ENCODE assay signal across 8 cellular contexts in genomic region chr3:16482194-16482769, GRCh38. TPM values are rescaled to one million over a fixed set of nuclear protein-coding genes. Genes with fewer than 3 reads are reported as not detected.
DNase-seq lines count a peak whose midpoint lies in the region; ATAC-seq and TF ChIP-seq lines count a peak whose summit lies in the region.

No MANE protein-coding gene starts in this region.

- peak overlapping the region; percentile 93 for H3K18ac ChIP-seq in IMR-90 (ENCODE audit: low read depth, low read length)

- peaks cover 12% of the 10 kb centered on the region; the same call in 1 of the 2 replicates for H4K20me1 ChIP-seq in IMR-90 (ENCODE audit: insufficient read depth, low read length)

- H2AK9ac ChIP-seq in IMR-90 (replicated peaks; ENCODE audit: low read depth, low read length, poor library complexity): no peak overlapping the region

- peaks cover 1% of the 10 kb centered on the region for H3K9me3 Mint-ChIP-seq in CD4-positive, alpha-beta T cell
- H3K9me3 Mint-ChIP-seq in immature natural killer cell: no peaks in the 10 kb centered on the region

- H2AFZ ChIP-seq in IMR-90 (replicated peaks; ENCODE audit: low read length, poor library complexity): no peak overlapping the region

- peak overlapping the region; percentile 81 for H3K14ac ChIP-seq in IMR-90 (replicated peaks; ENCODE audit: low read depth, low read length)

- no peaks in the 10 kb centered on the region for H3K9me3 ChIP-seq in CD4-positive, alpha-beta T cell (ENCODE audit: control insufficient read depth, low read length)
- H3K9me3 ChIP-seq in IMR-90 (ENCODE audit: control insufficient read depth, insufficient read depth, low read length): no peaks in the 10 kb centered on the region
- H3K9me3 ChIP-seq in vagina: no peaks in the 10 kb centered on the region

- H3K36me3 Mint-ChIP-seq in CD4-positive, alpha-beta T cell (ENCODE audit: low read depth): peaks cover 52% of the 10 kb centered on the region
- H3K36me3 Mint-ChIP-seq in immature natural killer cell: peaks cover 5 to 24% (median 8%) of the 10 kb centered on the region in 3 donors

- POLR2A ChIA-PET in CD4-positive, alpha-beta T cell (lab: Charles Lee): interaction anchor here (0.9 to 6.3 kb wide), 15 partner anchors 14 to 196 kb away, joined by 3 to 38 read pairs (median 6); partner anchors contain the start of gene RFTN1
- POLR2A ChIA-PET in IMR-90 (lab: Charles Lee; ENCODE audit: unreplicated experiment): no interaction called here

- TF ChIP-seq CTCF in CD4-positive, alpha-beta T cell (IDR thresholded peaks at IDR 0.05): no peak
- TF ChIP-seq CTCF in IMR-90 (conservative IDR thresholded peaks at IDR 0.05; ENCODE audit: low read depth, low read length) (no peak), vagina (IDR thresholded peaks at IDR 0.05) (no peak)

- H3K56ac ChIP-seq in IMR-90 (ENCODE audit: extremely low read depth, insufficient read depth, low read length): no peak overlapping the region

- H3K9ac ChIP-seq in IMR-90 (ENCODE audit: low read depth, low read length): no peak overlapping the region

- H3K4me1 ChIP-seq in IMR-90 (ENCODE audit: control insufficient read depth, insufficient read depth, low read length) (peaks cover 41% of the 10 kb centered on the region), vagina (peaks cover 27% of the 10 kb centered on the region)

- DNase-seq in CD4-positive, alpha-beta T cell: no peak
- DNase-seq in IMR-90 (no peak), immature natural killer cell (no peak), cerebellar nuclear complex (lab: John Stamatoyannopoulos, UW) (no peak), posterior vena cava (ENCODE audit: low spot score) (no peak), vagina (ENCODE audit: extremely low spot score in 2 of 2) (no peak)

- peak overlapping the region; percentile 39 to 64; a peak in 3 of 4 replicates for H4K8ac ChIP-seq in IMR-90 (ENCODE audit: low read depth in 2 of 2, low read length in 2 of 2)

- 100% methylated on average over 2 of the region's 5 CpGs; no CpG with 5 or more reads in 1 of the 2 experiments for WGBS in IMR-90 (ENCODE audit: extremely low coverage in 2 of 2, insufficient read length in 1 of 2), 2 experiments

- intact Hi-C loops in CD4-positive, alpha-beta T cell (cut with DNase I, micrococcal nuclease): loop anchor here in 1 of 2 experiments (5.0 kb wide), 1 partner anchor 105 kb away; no protein-coding TSS in a partner anchor
- intact Hi-C loops in IMR-90 (cut with micrococcal nuclease): loop anchor here (5.0 kb wide), 1 partner anchor 35 kb away; no protein-coding TSS in a partner anchor
- intact Hi-C loops in posterior vena cava (cut with DNase I): no loop called here
- intact Hi-C loops in vagina (cut with DNase I): no loop called here

- H3K27me3 ChIP-seq in CD4-positive, alpha-beta T cell (ENCODE audit: control insufficient read depth, insufficient read depth, low read length): no peaks in the 10 kb centered on the region
- H3K27me3 ChIP-seq in IMR-90 (ENCODE audit: control insufficient read depth, insufficient read depth, low read length) (no peaks in the 10 kb centered on the region), vagina (no peaks in the 10 kb centered on the region)

- dilution Hi-C loops in IMR-90 (cut with HindIII; ENCODE audit: low sequenced_read_pairs, unreplicated experiment): no loop called here

- peaks cover 40% of the 10 kb centered on the region for H3K9me1 ChIP-seq in IMR-90 (ENCODE audit: insufficient read depth, low read length)

- peaks cover 88% of the 10 kb centered on the region for H3K4me1 Mint-ChIP-seq in CD4-positive, alpha-beta T cell (ENCODE audit: low read depth)
- H3K4me1 Mint-ChIP-seq in immature natural killer cell: peaks cover 79 to 92% of the 10 kb centered on the region in 2 donors

- H4K91ac ChIP-seq in IMR-90 (ENCODE audit: insufficient read depth, low read depth, low read length): peak overlapping the region; percentile 67

- peak overlapping the region; percentile 91 for H2BK20ac ChIP-seq in IMR-90 (ENCODE audit: low read depth, low read length)

- peak overlapping the region; percentile 81 for H3K4me3 Mint-ChIP-seq in CD4-positive, alpha-beta T cell
- H3K4me3 Mint-ChIP-seq in immature natural killer cell: peak overlapping the region; percentile 57 to 82 (median 77)

- peaks cover 38 to 88% of the 10 kb centered on the region in 2 experiments for H3K79me1 ChIP-seq in IMR-90 (ENCODE audit: low read depth in 1 of 2, low read length in 2 of 2)

- peak overlapping the region; percentile 67 for H2BK5ac ChIP-seq in IMR-90 (ENCODE audit: low read depth, low read length, poor library complexity, severe bottlenecking)

- H3K23ac ChIP-seq in IMR-90 (ENCODE audit: low read depth, low read length): peak overlapping the region; percentile 91

- H3K36me3 ChIP-seq in IMR-90 (ENCODE audit: control insufficient read depth, insufficient read depth, low read length) (peaks cover 6% of the 10 kb centered on the region; the same call in 1 of the 2 replicates), vagina (no peaks in the 10 kb centered on the region)

- H3K27ac Mint-ChIP-seq in CD4-positive, alpha-beta T cell: peak overlapping the region; percentile 91
- H3K27ac Mint-ChIP-seq in immature natural killer cell: peak overlapping the region; percentile 87 to 96 (median 94)

- H2BK15ac ChIP-seq in IMR-90 (ENCODE audit: low read depth, low read length): peak overlapping the region; percentile 82; the same call in 2 of the 3 replicates

- TF ChIP-seq POLR2A in IMR-90 (IDR thresholded peaks at IDR 0.05; ENCODE audit: low read depth, low read length) (no peak), vagina (IDR thresholded peaks at IDR 0.05) (no peak)

- H3K4me2 ChIP-seq in IMR-90 (ENCODE audit: low read depth, low read length): peak overlapping the region; percentile 47; the same call in 1 of the 2 replicates

- peak overlapping the region; percentile 89 for H2BK120ac ChIP-seq in IMR-90 (ENCODE audit: low read depth, low read length)

- H3K4me3 ChIP-seq in IMR-90 (ENCODE audit: insufficient read depth, low read depth, low read length): no peak overlapping the region
- H3K4me3 ChIP-seq in vagina: no peak overlapping the region

- no TSS peak for BruUV-seq in IMR-90 (replicated peaks; lab: Mats Ljungman, UMichigan)

- peak; percentile 14 for ATAC-seq in CD4-positive, alpha-beta T cell (ENCODE audit: poor library complexity)
- ATAC-seq in GM21381 (IDR thresholded peaks at IDR 0.05; ENCODE audit: unreplicated experiment) (peak; percentile 24), IMR-90 (ENCODE audit: low read depth) (no peak), HG03097 (IDR thresholded peaks at IDR 0.05; ENCODE audit: low FRiP score, unreplicated experiment) (no peak)

- peak overlapping the region; percentile 56 for H3K27ac ChIP-seq in CD4-positive, alpha-beta T cell (ENCODE audit: low read depth, low read length)
- H3K27ac ChIP-seq in IMR-90 (ENCODE audit: insufficient read depth, low read length): peak overlapping the region; percentile 54
- no peak overlapping the region for H3K27ac ChIP-seq in vagina

- CTCF ChIA-PET in CD4-positive, alpha-beta T cell (lab: Charles Lee): interaction anchor here (1.2 to 2.8 kb wide), 3 partner anchors 12 to 192 kb away, joined by 3 to 6 read pairs (median 4); no protein-coding TSS in a partner anchor
- CTCF ChIA-PET in IMR-90 (lab: Yijun Ruan, JAX): no interaction called here

- in situ Hi-C loops in IMR-90 (cut with MboI; ENCODE audit: low sequenced_read_pairs): no loop called here

- H3K4ac ChIP-seq in IMR-90 (ENCODE audit: low read depth, low read length): peak overlapping the region; percentile 71

- peak overlapping the region; percentile 87 for H4K5ac ChIP-seq in IMR-90 (ENCODE audit: low read depth, low read length)

- peak overlapping the region; percentile 97 for H2AK5ac ChIP-seq in IMR-90 (ENCODE audit: low read depth, low read length)

- H3K27me3 Mint-ChIP-seq in CD4-positive, alpha-beta T cell: no peaks in the 10 kb centered on the region
- H3K27me3 Mint-ChIP-seq in immature natural killer cell (ENCODE audit: low read depth in 3 of 3): peaks cover 0 to 6% (median 2%) of the 10 kb centered on the region in 3 donors

- no peak for TF ChIP-seq RAD21 in IMR-90 (IDR thresholded peaks at IDR 0.05; ENCODE audit: low read length)

TF ChIP-seq in IMR-90, 13 proteins besides CTCF, POLR2A, EP300 and RAD21 (continues in another document):
- no peak for TF ChIP-seq ELK1 (IDR thresholded peaks at IDR 0.05; ENCODE audit: borderline replicate concordance, low read depth, low read length)
- TF ChIP-seq, protein P1, sequence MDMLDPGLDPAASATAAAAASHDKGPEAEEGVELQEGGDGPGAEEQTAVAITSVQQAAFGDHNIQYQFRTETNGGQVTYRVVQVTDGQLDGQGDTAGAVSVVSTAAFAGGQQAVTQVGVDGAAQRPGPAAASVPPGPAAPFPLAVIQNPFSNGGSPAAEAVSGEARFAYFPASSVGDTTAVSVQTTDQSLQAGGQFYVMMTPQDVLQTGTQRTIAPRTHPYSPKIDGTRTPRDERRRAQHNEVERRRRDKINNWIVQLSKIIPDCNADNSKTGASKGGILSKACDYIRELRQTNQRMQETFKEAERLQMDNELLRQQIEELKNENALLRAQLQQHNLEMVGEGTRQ (IDR thresholded peaks at IDR 0.05; ENCODE audit: low read depth, low read length): no peak
- no peak for TF ChIP-seq CHD1 (IDR thresholded peaks at IDR 0.05; ENCODE audit: low read depth, low read length)
- TF ChIP-seq MXI1 (IDR thresholded peaks at IDR 0.05; ENCODE audit: borderline replicate concordance, low read depth, low read length): no peak
- TF ChIP-seq RFX5 (IDR thresholded peaks at IDR 0.05; ENCODE audit: low read depth, low read length): no peak
- TF ChIP-seq RCOR1 (IDR thresholded peaks at IDR 0.05; ENCODE audit: insufficient replicate concordance, low read length): no peak
- TF ChIP-seq BHLHE40 (IDR thresholded peaks at IDR 0.05; ENCODE audit: low read depth, low read length): no peak
- TF ChIP-seq SMC3 (IDR thresholded peaks at IDR 0.05; ENCODE audit: low read depth, low read length): no peak
- no peak for TF ChIP-seq MAFK (IDR thresholded peaks at IDR 0.05; ENCODE audit: low read depth, low read length)

RNA-seq across cellular contexts. Expression of gene RFTN1, which starts 31.2 kb away (rescaled TPM):
- total RNA-seq in CD4-positive, alpha-beta T cell: 10 to 100 TPM; 55.7 to 56.4 TPM
- total RNA-seq in IMR-90 (2012; rRNA removed) (52.0 and 52.2 TPM in 2 replicates), posterior vena cava (100 to 1,000 TPM in 1 of 2 donors, 10 to 100 TPM in 1; 72.2 to 102 TPM), vagina (47.4 TPM)
- polyA plus RNA-seq in IMR-90 (2012; rRNA removed) (44.8 and 45.0 TPM in 2 replicates), immature natural killer cell (100 to 1,000 TPM in 2 of 3 donors, 10 to 100 TPM in 1; 96.5 to 194 (median 109) TPM)
- polyA plus RNA-seq in IMR-90 (2012; cell fraction: cytosol; rRNA removed): 37.9 and 67.2 TPM in 2 replicates
- polyA plus RNA-seq in IMR-90 (2012; cell fraction: nucleus; rRNA removed; ENCODE audit: low replicate concordance): 19.1 and 28.3 TPM in 2 replicates

Comparison
In these comparisons a context has a peak if more than half of its experiments do, and no peak if none do; other contexts are left out.
1. ATAC-seq: peak in CD4-positive, alpha-beta T cell (single experiment) and GM21381 (single experiment); none in IMR-90 (single experiment) and HG03097 (single experiment).